Comparison of ENCODE assay signal across 8 cellular contexts in genomic region chr2:17688600-17688999, GRCh38.
"Had no signal": no experiment of that assay in that cellular context is flagged by ENCODE, and none has a peak within 500 bp of the region (broad histone marks: within the 10 kb centered on the region; RNA-seq: fewer than 3 reads in every experiment).

No MANE protein-coding gene starts in this region.

- H3K4me1 ChIP-seq: HAP-1 had no signal

- H3K9me3 Mint-ChIP-seq: HFFc6, IgD-negative memory B cell had no signal

- H3K27ac ChIP-seq: GM23248 had no signal

- H3K4me3 Mint-ChIP-seq: HFFc6, IgD-negative memory B cell had no signal

- DNase-seq: GM23248, GOT3, H7, HFFc6, KBM-7 had no signal

- ATAC-seq: HCT116 had no signal

- H3K27ac Mint-ChIP-seq: HFFc6, IgD-negative memory B cell had no signal

- H3K9me3 ChIP-seq: HAP-1 had no signal

- H3K4me3 ChIP-seq: GM23248, HAP-1 had no signal

- H3K9ac ChIP-seq: GM23248 had no signal

- H3K27me3 Mint-ChIP-seq: IgD-negative memory B cell had no signal
